In genomic region chr9:125766468-125767221, GRCh38 we compare ENCODE assay signal across 23 cellular contexts.
"Had no signal": no experiment of that assay in that cellular context is flagged by ENCODE, and none has a peak within 500 bp of the region (broad histone marks: within the 10 kb centered on the region; RNA-seq: fewer than 3 reads in every experiment).

No MANE protein-coding gene starts in this region.

- H3K4me3 ChIP-seq: adrenal gland, MG63, SJSA1 had no signal

- H3K27ac Mint-ChIP-seq: activated CD8-positive, alpha-beta T cell treated with anti-CD3 and anti-CD28 coated beads, Interleukin-2, amount 10 ng/mL, durations not matched to agents 7 days and 5 days; activated naive CD8-positive, alpha-beta T cell treated with anti-CD3 and anti-CD28 coated beads, Interleukin-2, amount 10 ng/mL, durations not matched to agents 7 days and 5 days; T-helper 1 cell treated with Interleukin-12 subunit alpha and Interleukin-12 subunit beta and Interleukin-4 antibody, amounts not matched to agents 30 μg/mL and 1 μg/mL, for 36 hours; WTC11 had no signal

- H3K36me3 ChIP-seq: adrenal gland, MG63, SJSA1 had no signal

- H3K4me1 ChIP-seq: SJSA1 had no signal

- H3K27me3 ChIP-seq: adrenal gland, MG63, SJSA1 had no signal

- H3K4me3 Mint-ChIP-seq: activated CD8-positive, alpha-beta T cell treated with anti-CD3 and anti-CD28 coated beads, Interleukin-2, amount 10 ng/mL, durations not matched to agents 7 days and 5 days; activated naive CD8-positive, alpha-beta T cell treated with anti-CD3 and anti-CD28 coated beads, Interleukin-2, amount 10 ng/mL, durations not matched to agents 7 days and 5 days; T-helper 1 cell treated with Interleukin-12 subunit alpha and Interleukin-12 subunit beta and Interleukin-4 antibody, amounts not matched to agents 30 μg/mL and 1 μg/mL, for 36 hours; WTC11 had no signal

- H3K9me3 ChIP-seq: adrenal gland, MG63, SJSA1 had no signal

- H3K27ac ChIP-seq: adrenal gland, SJSA1 had no signal

- ATAC-seq: activated CD8-positive, alpha-beta T cell treated with anti-CD3 and anti-CD28 coated beads, Interleukin-2, amount 10 ng/mL, durations not matched to agents 7 days and 5 days; WTC11 had no signal

- H3K27me3 Mint-ChIP-seq: activated naive CD8-positive, alpha-beta T cell treated with anti-CD3 and anti-CD28 coated beads, Interleukin-2, amount 10 ng/mL, durations not matched to agents 7 days and 5 days had no signal

- DNase-seq: activated CD4-positive, alpha-beta T cell treated with anti-CD3 and anti-CD28 coated beads for 48 hours; activated CD4-positive, alpha-beta T cell treated with anti-CD3 and anti-CD28 coated beads, Interleukin-2, amount 50 U/mL, for 4 hours; activated CD4-positive, CD25-positive, alpha-beta regulatory T cell treated with anti-CD3 and anti-CD28 coated beads, Interleukin-2, amount 50 U/mL, for 72 hours; activated CD8-positive, alpha-beta memory T cell treated with anti-CD3 and anti-CD28 coated beads, Interleukin-2, amount 50 U/mL, for 48 hours; activated CD8-positive, alpha-beta T cell treated with anti-CD3 and anti-CD28 coated beads, Interleukin-2, amount 10 ng/mL, durations not matched to agents 7 days and 5 days; activated naive CD4-positive, alpha-beta T cell treated with anti-CD3 and anti-CD28 coated beads, Interleukin-2, amount 50 U/mL, for 16 hours; activated naive CD8-positive, alpha-beta T cell treated with anti-CD3 and anti-CD28 coated beads, Interleukin-2, amount 10 ng/mL, durations not matched to agents 7 days and 5 days; activated T-cell treated with anti-CD3 and anti-CD28 coated beads, Interleukin-2, amount 50 U/mL, for 1 hour; adrenal gland; anterior cingulate cortex; cerebellar nuclear complex; MG63; NCI-H1105; NCI-H1436; NCI-H1694 treated with DMSO at 0.1 percent for 48 hours; NCI-H2029 treated with DMSO at 0.1 percent for 48 hours; NCI-H345; NCI-H510A; NCI-H69; SHP77 had no signal

- H3K9me3 Mint-ChIP-seq: activated naive CD8-positive, alpha-beta T cell treated with anti-CD3 and anti-CD28 coated beads, Interleukin-2, amount 10 ng/mL, durations not matched to agents 7 days and 5 days; T-helper 1 cell treated with Interleukin-12 subunit alpha and Interleukin-12 subunit beta and Interleukin-4 antibody, amounts not matched to agents 30 μg/mL and 1 μg/mL, for 36 hours; WTC11 had no signal
